Comparison of ENCODE assay signal across 13 cellular contexts in the genomic region with DNA sequence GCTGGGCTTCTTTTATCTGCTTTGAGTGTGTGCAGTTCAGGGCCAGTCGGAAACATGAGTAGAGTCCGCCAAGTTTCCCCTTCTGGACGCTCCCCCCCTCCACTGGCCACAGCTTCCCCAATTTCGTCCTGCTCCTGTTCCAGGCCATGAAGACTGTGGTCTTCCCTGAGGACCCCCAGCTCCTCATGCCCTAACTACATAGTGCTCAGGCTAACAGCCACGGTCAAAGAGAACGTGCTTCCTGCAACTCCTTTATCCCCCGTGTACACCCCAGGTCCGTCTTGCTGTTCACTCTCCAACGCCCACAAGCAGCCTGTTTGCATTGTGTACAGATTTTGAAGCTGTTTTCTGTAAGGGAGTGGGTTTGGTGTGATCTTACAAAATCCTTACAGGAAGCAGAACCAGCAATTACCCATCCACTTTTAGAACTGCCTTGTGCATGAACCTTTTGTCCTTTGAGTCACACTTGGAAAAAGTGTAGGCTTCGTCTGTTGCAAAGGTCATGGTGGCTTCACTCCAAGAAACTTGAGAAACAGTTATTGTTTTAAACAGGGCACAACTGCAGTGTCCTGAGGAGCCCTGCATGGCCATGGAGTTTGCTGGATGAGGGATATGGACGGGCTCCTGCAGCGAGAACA.
DNase-seq lines count a peak whose midpoint lies in the region; ATAC-seq and TF ChIP-seq lines count a peak whose summit lies in the region.
"Had no signal": no experiment of that assay in that cellular context is flagged by ENCODE, and none has a peak within 500 bp of the region (broad histone marks: within the 10 kb centered on the region; RNA-seq: fewer than 3 reads in every experiment).

No MANE protein-coding gene starts in this region.

- ATAC-seq in naive thymus-derived CD4-positive, alpha-beta T cell, result peak; percentile 64
- ATAC-seq in HG02852 (IDR thresholded peaks at IDR 0.05; ENCODE audit: unreplicated experiment) (no peak), HG02938 (IDR thresholded peaks at IDR 0.05; ENCODE audit: unreplicated experiment) (no peak)

- no peaks in the 10 kb centered on the region for H3K27me3 ChIP-seq in naive thymus-derived CD4-positive, alpha-beta T cell (ENCODE audit: control insufficient read depth in 2 of 2, insufficient read depth in 2 of 2, low read length in 2 of 2)
- H3K27me3 ChIP-seq in SK-N-SH (ENCODE audit: insufficient read depth), result no peaks in the 10 kb centered on the region
- H3K27me3 ChIP-seq: ascending aorta had no signal

- H3K27ac ChIP-seq in naive thymus-derived CD4-positive, alpha-beta T cell (ENCODE audit: low read depth, low read length), result no peak overlapping the region
- no peak overlapping the region for H3K27ac ChIP-seq in SK-N-SH (ENCODE audit: low read depth in 2 of 2, low read length in 1 of 2)

- intact Hi-C loops in naive thymus-derived CD4-positive, alpha-beta T cell (cut with micrococcal nuclease), result no loop called here

- no peak for TF ChIP-seq EP300 in SK-N-SH (IDR thresholded peaks at IDR 0.05; ENCODE audit: borderline replicate concordance in 1 of 2, low read depth in 1 of 2, low read length in 1 of 2)

- no peak overlapping the region for H3K4me2 ChIP-seq in SK-N-SH

- H3K4me3 Mint-ChIP-seq in naive thymus-derived CD4-positive, alpha-beta T cell, result no peak overlapping the region
- no peak overlapping the region for H3K4me3 Mint-ChIP-seq in immature natural killer cell
- H3K4me3 Mint-ChIP-seq: B cell, nephron had no signal

- H3K4me1 ChIP-seq in naive thymus-derived CD4-positive, alpha-beta T cell (ENCODE audit: control insufficient read depth in 2 of 2, insufficient read depth in 2 of 2, low read length in 2 of 2), result no peaks in the 10 kb centered on the region
- no peaks in the 10 kb centered on the region; a peak in 1 of 4 replicates for H3K4me1 ChIP-seq in SK-N-SH (ENCODE audit: control insufficient read depth in 1 of 2, insufficient read depth in 2 of 2, low read depth in 1 of 2, low read length in 1 of 2)
- H3K4me1 ChIP-seq: ascending aorta had no signal

- H2AFZ ChIP-seq in SK-N-SH (ENCODE audit: low read depth), result no peak overlapping the region

- H3K4me3 ChIP-seq in naive thymus-derived CD4-positive, alpha-beta T cell (ENCODE audit: low read length), result no peak overlapping the region
- H3K4me3 ChIP-seq in SK-N-SH (ENCODE audit: low read depth in 2 of 2, low read length in 1 of 2), result no peak overlapping the region
- H3K4me3 ChIP-seq: ascending aorta had no signal

- H3K9me3 ChIP-seq in naive thymus-derived CD4-positive, alpha-beta T cell (ENCODE audit: control insufficient read depth in 2 of 3, low read length in 3 of 3), result no peaks in the 10 kb centered on the region
- peaks cover 23% of the 10 kb centered on the region for H3K9me3 ChIP-seq in SK-N-SH

- peaks cover 0 to 22% (median 4%) of the 10 kb centered on the region in 5 donors for H3K36me3 Mint-ChIP-seq in naive thymus-derived CD4-positive, alpha-beta T cell
- H3K36me3 Mint-ChIP-seq in immature natural killer cell, result no peaks in the 10 kb centered on the region

- peak; percentile 43 for DNase-seq in AG20443 (ENCODE audit: low spot score)
- DNase-seq in NOMO-1 treated with dmso at 0.1 percent for 144 hours (lab: John Stamatoyannopoulos, UW; ENCODE audit: unreplicated experiment), result peak; percentile 90
- DNase-seq in fibroblast of gingiva (ENCODE audit: low read depth), result peak; percentile 91
- DNase-seq in naive thymus-derived CD4-positive, alpha-beta T cell, result no peak
- no peak for DNase-seq in immature natural killer cell
- DNase-seq in SK-N-SH, result no peak
- DNase-seq: NCI-H1417, RPMI8226 had no signal

- no peaks in the 10 kb centered on the region for H4K20me1 ChIP-seq in SK-N-SH (ENCODE audit: insufficient read depth)

- peaks cover 8 to 42% (median 12%) of the 10 kb centered on the region in 11 donors for H3K9me3 Mint-ChIP-seq in naive thymus-derived CD4-positive, alpha-beta T cell
- H3K9me3 Mint-ChIP-seq in immature natural killer cell, result peaks cover 0 to 16% (median 5%) of the 10 kb centered on the region in 6 donors

- TF ChIP-seq CTCF in SK-N-SH (IDR thresholded peaks at IDR 0.05), result no peak

- H3K27ac Mint-ChIP-seq in naive thymus-derived CD4-positive, alpha-beta T cell, result peak overlapping the region in 1 of 9 donors; percentile 29
- no peak overlapping the region for H3K27ac Mint-ChIP-seq in immature natural killer cell
- H3K27ac Mint-ChIP-seq: B cell had no signal

- CTCF ChIA-PET in naive thymus-derived CD4-positive, alpha-beta T cell (lab: Charles Lee), result no interaction called here
- CTCF ChIA-PET in SK-N-SH (lab: Yijun Ruan, JAX), result no interaction called here

- TF ChIP-seq RAD21 in SK-N-SH (IDR thresholded peaks at IDR 0.05; ENCODE audit: low read length), result no peak

- peaks cover 0 to 9% (median 0%) of the 10 kb centered on the region in 7 donors for H3K4me1 Mint-ChIP-seq in naive thymus-derived CD4-positive, alpha-beta T cell
- H3K4me1 Mint-ChIP-seq in immature natural killer cell, result peaks cover 0 to 2% of the 10 kb centered on the region in 2 donors
- H3K4me1 Mint-ChIP-seq: B cell had no signal

- no peaks in the 10 kb centered on the region for H3K9me2 ChIP-seq in SK-N-SH

- peaks cover 39 to 69% (median 61%) of the 10 kb centered on the region in 5 donors for H3K27me3 Mint-ChIP-seq in naive thymus-derived CD4-positive, alpha-beta T cell
- H3K27me3 Mint-ChIP-seq in immature natural killer cell (ENCODE audit: low read depth in 3 of 3), result peaks cover 2 to 21% (median 7%) of the 10 kb centered on the region in 3 donors

- H3K36me3 ChIP-seq in naive thymus-derived CD4-positive, alpha-beta T cell (ENCODE audit: control insufficient read depth in 2 of 3, insufficient read depth in 3 of 3, low read length in 3 of 3), result no peaks in the 10 kb centered on the region
- H3K36me3 ChIP-seq in SK-N-SH (replicated peaks in 1 of 2; ENCODE audit: control insufficient read depth in 1 of 2, insufficient read depth in 2 of 2, low read length in 1 of 2), result no peaks in the 10 kb centered on the region
- H3K36me3 ChIP-seq: ascending aorta had no signal

- 62% methylated on average over 12 of the region's 12 CpGs for WGBS in SK-N-SH (ENCODE audit: low lambda C conversion rate)

- H3K79me2 ChIP-seq in SK-N-SH (ENCODE audit: insufficient read depth), result no peaks in the 10 kb centered on the region

- no peak overlapping the region for H3K9ac ChIP-seq in SK-N-SH

- POLR2A ChIA-PET in naive thymus-derived CD4-positive, alpha-beta T cell (lab: Charles Lee), result no interaction called here
- POLR2A ChIA-PET in SK-N-SH (lab: Yijun Ruan, JAX), result no interaction called here

- H3F3A ChIP-seq in SK-N-SH (replicated peaks; ENCODE audit: insufficient read depth), result no peaks in the 10 kb centered on the region

TF ChIP-seq in SK-N-SH, 30 proteins besides CTCF, POLR2A, EP300 and RAD21:
- TF ChIP-seq GATA2 (CRISPR knock-in tag; IDR thresholded peaks at IDR 0.05), result no peak

Comparison
In these comparisons a context has a peak if more than half of its experiments do, and no peak if none do; other contexts are left out.
1. DNase-seq: peak in AG20443 (single experiment), NOMO-1 treated with dmso at 0.1 percent for 144 hours (single experiment) and fibroblast of gingiva (single experiment); none in naive thymus-derived CD4-positive, alpha-beta T cell (0 of 9), immature natural killer cell (0 of 3) and SK-N-SH (single experiment).